In the genomic region with DNA sequence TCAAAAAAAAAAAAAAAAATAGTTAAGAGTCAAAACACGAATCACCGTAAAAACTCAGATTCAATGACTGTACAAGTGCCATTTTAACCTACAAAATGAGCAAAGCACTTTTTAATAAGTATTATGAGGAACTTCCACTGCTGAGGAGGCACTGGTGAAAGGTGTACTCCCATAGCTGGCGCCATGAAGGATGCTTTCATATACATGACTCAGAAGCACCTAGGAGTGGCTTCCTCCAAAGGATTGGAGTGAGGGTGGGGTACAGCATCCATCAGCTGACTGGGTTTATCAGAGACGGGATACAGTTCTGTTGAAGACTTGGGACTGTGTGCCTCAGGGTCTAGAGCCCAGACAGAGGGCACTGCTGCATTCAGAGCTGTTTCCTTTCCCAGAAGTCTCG, we compare ENCODE assay signal across 15 cellular contexts.
DNase-seq lines count a peak whose midpoint lies in the region; ATAC-seq, FAIRE-seq and TF ChIP-seq lines count a peak whose summit lies in the region.
"Had no signal": no experiment of that assay in that cellular context is flagged by ENCODE, and none has a peak within 500 bp of the region (broad histone marks: within the 10 kb centered on the region; RNA-seq: fewer than 3 reads in every experiment).

No MANE protein-coding gene starts in this region.

- no peak for TF ChIP-seq EP300 in K562 (IDR thresholded peaks at IDR 0.05; ENCODE audit: low read length)

- H3K4me3 ChIP-seq in K562 = no peak overlapping the region
- no peak overlapping the region for H3K4me3 ChIP-seq in neuronal stem cell (ENCODE audit: low read length in 2 of 2)
- H3K4me3 ChIP-seq: Peyer's patch had no signal

- H3K9ac ChIP-seq in K562 (ENCODE audit: insufficient read depth in 1 of 2, low read depth in 2 of 2, low read length in 2 of 2) (no peak overlapping the region; a peak in 1 of 4 replicates), neuronal stem cell (ENCODE audit: low read depth, low read length, poor library complexity) (no peak overlapping the region)

- H2AFZ ChIP-seq in K562 (ENCODE audit: low read depth, low read length) (no peak overlapping the region), neuronal stem cell (ENCODE audit: low read length) (no peak overlapping the region)

- no peak overlapping the region for H3K4ac ChIP-seq in neuronal stem cell (ENCODE audit: low read length)

- H3K14ac ChIP-seq in neuronal stem cell (ENCODE audit: low read length) = peak overlapping the region; percentile 64

- H3K9me3 ChIP-seq in K562 (replicated peaks; ENCODE audit: control insufficient read depth, insufficient read depth, low read depth, low read length) (no peaks in the 10 kb centered on the region), neuronal stem cell (replicated peaks in 1 of 2; ENCODE audit: control insufficient read depth in 2 of 2, insufficient read depth in 1 of 2, low read depth in 1 of 2, low read length in 2 of 2) (no peaks in the 10 kb centered on the region)
- H3K9me3 ChIP-seq: Peyer's patch had no signal

- H3K36me3 ChIP-seq in K562 (ENCODE audit: control insufficient read depth, insufficient read depth, low read length) (no peaks in the 10 kb centered on the region), neuronal stem cell (replicated peaks in 1 of 2; ENCODE audit: control insufficient read depth in 2 of 2, insufficient read depth in 2 of 2, low read length in 2 of 2) (no peaks in the 10 kb centered on the region)
- H3K36me3 ChIP-seq: Peyer's patch had no signal

- H3K4me2 ChIP-seq in K562 (ENCODE audit: insufficient read depth, low read length) = no peak overlapping the region
- no peak overlapping the region for H3K4me2 ChIP-seq in neuronal stem cell (ENCODE audit: insufficient read depth, low read length, poor library complexity, severe bottlenecking)

- no peaks in the 10 kb centered on the region for H3K79me2 ChIP-seq in K562 (ENCODE audit: control insufficient read depth, insufficient read depth, low read length)

- CTCF ChIA-PET in K562 (lab: Yijun Ruan, JAX; ENCODE audit: low intra/inter-chr PET ratio) = no interaction called here

- H2BK15ac ChIP-seq in neuronal stem cell (ENCODE audit: low read length) = no peak overlapping the region

- peak; percentile 52 for DNase-seq in A172 (ENCODE audit: low spot score)
- DNase-seq in HPDE6-E6E7 (ENCODE audit: extremely low spot score) = peak; percentile 17
- DNase-seq in K562 (ENCODE audit: extremely low read depth in 1 of 4, low spot score in 3 of 4) = no peak
- DNase-seq in neuronal stem cell (ENCODE audit: low spot score) = no peak
- no peak for DNase-seq in NCI-H2029 (lab: John Stamatoyannopoulos, UW)
- DNase-seq in D341Med (ENCODE audit: low spot score) = no peak
- no peak for DNase-seq in SW480 (ENCODE audit: low spot score)
- DNase-seq: C1 segment of cervical spinal cord, NCI-H1436 treated with DMSO at 0.1 percent for 48 hours, NCI-H2081, NCI-H524 treated with DMSO at 0.1 percent for 48 hours, Peyer's patch, SHP77 had no signal

- H2BK5ac ChIP-seq in neuronal stem cell (ENCODE audit: low read length) = no peak overlapping the region

- no peak for FAIRE-seq in K562 (lab: Jason Lieb, UNC)
- FAIRE-seq: H54 had no signal

- ATAC-seq in K562 = peak; percentile 13; the same call in 1 of the 3 replicates
- no peak for ATAC-seq in GM21786 (IDR thresholded peaks at IDR 0.05; ENCODE audit: unreplicated experiment)

- no peak overlapping the region for H3K18ac ChIP-seq in neuronal stem cell (ENCODE audit: low read length)

- H3K79me1 ChIP-seq in neuronal stem cell (ENCODE audit: low read depth, low read length) = no peaks in the 10 kb centered on the region

- no peak overlapping the region for H4K91ac ChIP-seq in neuronal stem cell (ENCODE audit: low read depth, low read length, poor library complexity)

- TF ChIP-seq RAD21 in K562 (CRISPR knock-in tag; conservative IDR thresholded peaks at IDR 0.05 in 1 of 2, IDR thresholded peaks at IDR 0.05 in 1 of 2) = no peak

- H2AK5ac ChIP-seq in neuronal stem cell (ENCODE audit: low read depth, low read length) = no peak overlapping the region

- TF ChIP-seq POLR2A in K562 (conservative IDR thresholded peaks at IDR 0.05) = no peak

- H4K20me1 ChIP-seq in K562 (replicated peaks; ENCODE audit: control insufficient read depth, insufficient read depth, low read length) = no peaks in the 10 kb centered on the region

- no peak for TF ChIP-seq CTCF in K562 (IDR thresholded peaks at IDR 0.05 in 2 of 3, conservative IDR thresholded peaks at IDR 0.05 in 1 of 3; ENCODE audit: insufficient read depth in 2 of 3, low read depth in 1 of 3, low read length in 3 of 3)

- H3K4me1 ChIP-seq in K562 (replicated peaks in 1 of 2; ENCODE audit: control insufficient read depth in 2 of 2, insufficient read depth in 2 of 2, low read length in 2 of 2) (peaks cover 6 to 15% of the 10 kb centered on the region in 2 experiments; a peak in 4 of 5 replicates), neuronal stem cell (ENCODE audit: control insufficient read depth in 2 of 2, insufficient read depth in 1 of 2, low read depth in 1 of 2, low read length in 2 of 2) (no peaks in the 10 kb centered on the region)
- H3K4me1 ChIP-seq: Peyer's patch had no signal

- H3K27ac ChIP-seq in K562 (ENCODE audit: extremely low read depth, low read depth, low read length) = no peak overlapping the region
- H3K27ac ChIP-seq in neuronal stem cell (replicated peaks; ENCODE audit: low read length) = no peak overlapping the region
- H3K27ac ChIP-seq: Peyer's patch had no signal

- intact Hi-C loops in K562 (cut with micrococcal nuclease) = loop anchor here (10.0 kb wide), 1 partner anchor 702 kb away; no protein-coding TSS in a partner anchor

- POLR2A ChIA-PET in K562 (lab: Yijun Ruan, JAX) = no interaction called here

- WGBS in K562 (ENCODE audit: insufficient coverage, low coverage, missing lambda C conversion rate) = 9% methylated on average over 5 of the region's 5 CpGs
- no CpG with 5 or more reads among the region's 5 CpGs for WGBS in neuronal stem cell (ENCODE audit: extremely low coverage in 2 of 2, insufficient read length in 2 of 2, insufficient replicate concordance in 1 of 2), 2 donors

- in situ Hi-C loops in K562 (cut with MboI) = loop anchor here (25.0 kb wide), 1 partner anchor 619 kb away; no protein-coding TSS in a partner anchor

- BruUV-seq in K562 (replicated peaks; lab: Mats Ljungman, UMichigan) = no TSS peak

- H2BK12ac ChIP-seq in neuronal stem cell (ENCODE audit: low read length) = no peak overlapping the region

- no peaks in the 10 kb centered on the region for H3K9me1 ChIP-seq in K562 (ENCODE audit: control insufficient read depth, insufficient read depth, low read length)

- H3K27me3 ChIP-seq in K562 (ENCODE audit: control insufficient read depth in 2 of 2, insufficient read depth in 2 of 2, low read length in 2 of 2) (peaks cover 14 to 24% of the 10 kb centered on the region in 2 experiments; a peak in 4 of 5 replicates), neuronal stem cell (ENCODE audit: control insufficient read depth in 3 of 3, insufficient read depth in 3 of 3, low read depth in 1 of 3, low read length in 3 of 3) (no peaks in the 10 kb centered on the region)
- H3K27me3 ChIP-seq: Peyer's patch had no signal

- H3K23ac ChIP-seq in neuronal stem cell (ENCODE audit: low read depth, low read length, poor library complexity) = no peak overlapping the region

- H2BK120ac ChIP-seq in neuronal stem cell (ENCODE audit: low read depth, low read length) = no peak overlapping the region

- H4K8ac ChIP-seq in neuronal stem cell (ENCODE audit: low read depth, low read length) = no peak overlapping the region

TF ChIP-seq in K562, 482 proteins besides CTCF, POLR2A, EP300 and RAD21:
- TF ChIP-seq CTBP1 (IDR thresholded peaks at IDR 0.05; ENCODE audit: borderline replicate concordance) = peak; percentile 39; the same call in 1 of the 2 replicates
- TF ChIP-seq, protein P1, sequence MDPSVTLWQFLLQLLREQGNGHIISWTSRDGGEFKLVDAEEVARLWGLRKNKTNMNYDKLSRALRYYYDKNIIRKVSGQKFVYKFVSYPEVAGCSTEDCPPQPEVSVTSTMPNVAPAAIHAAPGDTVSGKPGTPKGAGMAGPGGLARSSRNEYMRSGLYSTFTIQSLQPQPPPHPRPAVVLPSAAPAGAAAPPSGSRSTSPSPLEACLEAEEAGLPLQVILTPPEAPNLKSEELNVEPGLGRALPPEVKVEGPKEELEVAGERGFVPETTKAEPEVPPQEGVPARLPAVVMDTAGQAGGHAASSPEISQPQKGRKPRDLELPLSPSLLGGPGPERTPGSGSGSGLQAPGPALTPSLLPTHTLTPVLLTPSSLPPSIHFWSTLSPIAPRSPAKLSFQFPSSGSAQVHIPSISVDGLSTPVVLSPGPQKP (CRISPR knock-in tag; IDR thresholded peaks at IDR 0.05) = no peak

Comparison
In these comparisons a context has a peak if more than half of its experiments do, and no peak if none do; other contexts are left out.
1. DNase-seq: peak in A172 (single experiment) and HPDE6-E6E7 (single experiment); none in K562 (0 of 4), neuronal stem cell (single experiment), NCI-H2029 (single experiment), D341Med (single experiment) and SW480 (single experiment).